In genomic region chr17:8326591-8327583, GRCh38 we compare ENCODE assay signal across 9 cellular contexts. TPM values are rescaled to one million over a fixed set of nuclear protein-coding genes. Genes with fewer than 3 reads are reported as not detected.
DNase-seq lines count a peak whose midpoint lies in the region; ATAC-seq, FAIRE-seq and TF ChIP-seq lines count a peak whose summit lies in the region.
"Had no signal": no experiment of that assay in that cellular context is flagged by ENCODE, and none has a peak within 500 bp of the region (broad histone marks: within the 10 kb centered on the region; RNA-seq: fewer than 3 reads in every experiment).

No MANE protein-coding gene starts in this region.

- no peaks in the 10 kb centered on the region for H3K36me3 ChIP-seq in CD8-positive, alpha-beta T cell (ENCODE audit: insufficient read depth, low read length)

- peaks cover 16% of the 10 kb centered on the region for H3K4me1 Mint-ChIP-seq in CD8-positive, alpha-beta T cell (ENCODE audit: low read depth)

- no peak for FAIRE-seq in GM12892 (lab: Jason Lieb, UNC)
- FAIRE-seq: frontal cortex had no signal

- H3K4me3 Mint-ChIP-seq in CD8-positive, alpha-beta T cell: peak overlapping the region; percentile 70

- no peaks in the 10 kb centered on the region for H3K9me3 ChIP-seq in CD8-positive, alpha-beta T cell (ENCODE audit: low read length)
- no peaks in the 10 kb centered on the region for H3K9me3 ChIP-seq in iPS-18c (ENCODE audit: control insufficient read depth, insufficient read depth, low read length)

- no peak for TF ChIP-seq CTCF in CD8-positive, alpha-beta T cell (IDR thresholded peaks at IDR 0.05)

- TF ChIP-seq POLR2A in GM12892 (IDR thresholded peaks at IDR 0.05; ENCODE audit: low read depth, low read length): no peak

- no peak overlapping the region for H3K27ac ChIP-seq in CD8-positive, alpha-beta T cell (ENCODE audit: low read depth, low read length)
- peak overlapping the region in 19 of 21 experiments; percentile 0 to 83 (median 55) for H3K27ac ChIP-seq in skin epidermis

- peaks cover 14% of the 10 kb centered on the region for H3K4me1 ChIP-seq in CD8-positive, alpha-beta T cell (ENCODE audit: insufficient read depth, low read length)

- POLR2A ChIA-PET in CD8-positive, alpha-beta T cell (lab: Charles Lee): interaction anchor here (0.7 to 3.0 kb wide), 3 partner anchors 11 to 188 kb away, joined by 3 to 8 read pairs (median 4); no protein-coding TSS in a partner anchor

- H3K27me3 Mint-ChIP-seq in CD8-positive, alpha-beta T cell (ENCODE audit: low read depth): peaks cover 41% of the 10 kb centered on the region

- DNase-seq in CD8-positive, alpha-beta T cell: peak in 4 of 7 experiments; percentile 12 to 54 (median 34)
- DNase-seq in NCI-H146 treated with DMSO at 0.1 percent for 48 hours (lab: John Stamatoyannopoulos, UW; ENCODE audit: unreplicated experiment) (peak; percentile 20), amniotic epithelial cell (ENCODE audit: low read depth) (peak; percentile 24), GM12892 (ENCODE audit: insufficient read length) (no peak), NCI-H526 treated with DMSO at 0.1 percent for 48 hours (lab: John Stamatoyannopoulos, UW) (no peak)

- H3K27me3 ChIP-seq in CD8-positive, alpha-beta T cell (ENCODE audit: insufficient read depth, low read length): peaks cover 24% of the 10 kb centered on the region

- ATAC-seq in CD8-positive, alpha-beta T cell: peak; percentile 42
- no peak for ATAC-seq in HG03521 (IDR thresholded peaks at IDR 0.05; ENCODE audit: unreplicated experiment)

- intact Hi-C loops in CD8-positive, alpha-beta T cell (cut with DNase I, micrococcal nuclease): no loop called here

- CTCF ChIA-PET in CD8-positive, alpha-beta T cell (lab: Charles Lee): interaction anchor here (0.9 to 3.9 kb wide), 3 partner anchors 26 to 269 kb away, joined by 3 to 12 read pairs (median 5); no protein-coding TSS in a partner anchor

- H3K36me3 Mint-ChIP-seq in CD8-positive, alpha-beta T cell: no peaks in the 10 kb centered on the region

- H3K4me3 ChIP-seq in CD8-positive, alpha-beta T cell (ENCODE audit: low read depth, low read length): peak overlapping the region; percentile 72
- H3K4me3 ChIP-seq in iPS-18c (ENCODE audit: insufficient read depth, low read depth, low read length) (peak overlapping the region; percentile 55), skin epidermis (peak overlapping the region; percentile 25 to 49 (median 35))

- H3K27ac Mint-ChIP-seq in CD8-positive, alpha-beta T cell: no peak overlapping the region

- H3K9me3 Mint-ChIP-seq in CD8-positive, alpha-beta T cell: no peaks in the 10 kb centered on the region

RNA-seq across cellular contexts. Expression of gene ODF4, which starts 12.8 kb away (rescaled TPM):
- total RNA-seq in CD8-positive, alpha-beta T cell: not detected
- not detected for polyA plus RNA-seq in GM12892 (2012; ENCODE audit: missing spikeins)
- total RNA-seq: frontal cortex had no signal

RNA-seq across cellular contexts. Expression of gene ARHGEF15, which starts 16.8 kb away (rescaled TPM):
- not detected for total RNA-seq in CD8-positive, alpha-beta T cell
- polyA plus RNA-seq in GM12892 (2012; ENCODE audit: missing spikeins): not detected

RNA-seq across cellular contexts. Expression of gene SLC25A35, which starts 31.7 kb away (rescaled TPM):
- 1 to 10 TPM; 4.2 to 4.4 TPM for total RNA-seq in CD8-positive, alpha-beta T cell
- 2.8 TPM for polyA plus RNA-seq in GM12892 (2012; ENCODE audit: missing spikeins)

RNA-seq across cellular contexts. Expression of gene RANGRF, which starts 38.4 kb away (rescaled TPM):
- 10 to 100 TPM; 18.9 to 20.2 TPM for total RNA-seq in CD8-positive, alpha-beta T cell
- polyA plus RNA-seq in GM12892 (2012; ENCODE audit: missing spikeins): 53.4 TPM

Comparison
In these comparisons a context has a peak if more than half of its experiments do, and no peak if none do; other contexts are left out.
1. DNase-seq: peak in CD8-positive, alpha-beta T cell (4 of 7), NCI-H146 treated with DMSO at 0.1 percent for 48 hours (single experiment) and amniotic epithelial cell (single experiment); none in GM12892 (single experiment) and NCI-H526 treated with DMSO at 0.1 percent for 48 hours (single experiment).
2. Peak in every context shown above with its lines, with median percentiles within 50 percentile points of each other: H3K4me3 ChIP-seq.